Comparison of ENCODE assay signal across 33 cellular contexts in the genomic region with DNA sequence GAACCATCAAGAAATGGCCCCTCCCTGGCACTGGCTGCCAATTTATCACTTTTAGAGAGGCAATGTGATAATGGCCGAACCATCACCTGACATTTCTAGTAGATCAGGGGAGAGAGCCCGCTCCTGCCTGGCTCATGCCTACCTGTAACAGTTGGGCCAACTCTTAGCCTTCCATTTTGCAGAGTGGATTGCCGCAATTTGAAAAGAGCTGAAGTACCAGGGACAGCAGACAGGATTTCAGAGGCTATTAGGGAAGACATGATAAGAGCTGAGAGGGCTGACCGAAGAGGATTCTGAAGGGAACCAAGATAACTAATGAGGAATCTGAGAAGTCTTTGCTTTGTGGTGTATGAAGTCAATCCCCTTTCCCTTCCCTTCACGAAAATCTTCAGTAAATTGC.
"Had no signal": no experiment of that assay in that cellular context is flagged by ENCODE, and none has a peak within 500 bp of the region (broad histone marks: within the 10 kb centered on the region; RNA-seq: fewer than 3 reads in every experiment).

No MANE protein-coding gene starts in this region.

- H3K4me3 ChIP-seq: adrenal gland, body of pancreas, breast epithelium had no signal

- H3K36me3 Mint-ChIP-seq: activated CD4-positive, alpha-beta memory T cell treated with anti-CD3 and anti-CD28 coated beads for 36 hours; activated naive CD8-positive, alpha-beta T cell treated with anti-CD3 and anti-CD28 coated beads for 36 hours had no signal

- ATAC-seq: activated CD8-positive, alpha-beta T cell treated with anti-CD3 and anti-CD28 coated beads for 36 hours; activated naive CD4-positive, alpha-beta T cell treated with anti-CD3 and anti-CD28 coated beads, Interleukin-2, amount 50 U/mL, for 72 hours; activated T-cell treated with anti-CD3 and anti-CD28 coated beads, Interleukin-2, amount 50 U/mL, for 4 hours; activated T-cell treated with anti-CD3 and anti-CD28 coated beads, Interleukin-2, amount 50 U/mL, for 72 hours; activated T-helper 17 cell treated with anti-CD3 and anti-CD28 coated beads, Interleukin-2, amount 50 U/mL, for 72 hours; body of pancreas had no signal

- H3K27me3 Mint-ChIP-seq: activated B cell treated with CpG ODN at 0.5 μM for 24 hours; activated CD4-positive, alpha-beta memory T cell treated with anti-CD3 and anti-CD28 coated beads for 36 hours; activated naive CD8-positive, alpha-beta T cell treated with anti-CD3 and anti-CD28 coated beads for 36 hours; activated T-helper 17 cell treated with anti-CD3 and anti-CD28 coated beads, Interleukin-2, amount 50 U/mL, for 72 hours had no signal

- DNase-seq: activated B cell treated with CpG ODN at 0.5 μM for 24 hours; activated CD4-positive, alpha-beta memory T cell treated with anti-CD3 and anti-CD28 coated beads for 36 hours; activated CD4-positive, alpha-beta T cell treated with anti-CD3 and anti-CD28 coated beads for 4 hours; activated CD4-positive, alpha-beta T cell treated with anti-CD3 and anti-CD28 coated beads, Interleukin-2, amount 10 ng/mL, durations not matched to agents 24 days and 14 days; activated CD4-positive, alpha-beta T cell treated with anti-CD3 and anti-CD28 coated beads, Interleukin-2, amount 50 U/mL, for 1 hour; activated CD4-positive, alpha-beta T cell treated with anti-CD3 and anti-CD28 coated beads, Interleukin-2, amount 50 U/mL, for 4 hours; activated CD4-positive, CD25-positive, alpha-beta regulatory T cell treated with anti-CD3 and anti-CD28 coated beads, Interleukin-2, amount 50 U/mL, for 72 hours; activated CD8-positive, alpha-beta memory T cell treated with anti-CD3 and anti-CD28 coated beads, Interleukin-2, amount 50 U/mL, for 4 hours; activated CD8-positive, alpha-beta T cell treated with anti-CD3 and anti-CD28 coated beads for 36 hours; activated effector memory CD4-positive, alpha-beta T cell treated with anti-CD3 and anti-CD28 coated beads, Interleukin-2, amount 50 U/mL, for 16 hours; activated gamma-delta T cell treated with Interleukin-2 at 50 U/mL for 16 hours; activated naive CD4-positive, alpha-beta T cell; activated naive CD4-positive, alpha-beta T cell treated with anti-CD3 and anti-CD28 coated beads for 36 hours; activated naive CD4-positive, alpha-beta T cell treated with anti-CD3 and anti-CD28 coated beads, Interleukin-2, amount 50 U/mL, for 16 hours; activated naive CD8-positive, alpha-beta T cell treated with anti-CD3 and anti-CD28 coated beads for 36 hours; activated T-cell treated with anti-CD3 and anti-CD28 coated beads for 4 hours; activated T-cell treated with anti-CD3 and anti-CD28 coated beads, Interleukin-2, amount 50 U/mL, for 1 hour; activated T-cell treated with anti-CD3 and anti-CD28 coated beads, Interleukin-2, amount 50 U/mL, for 4 hours; activated T-cell treated with anti-CD3 and anti-CD28 coated beads, Interleukin-2, amount 50 U/mL, for 72 hours; adrenal gland; amniotic stem cell; aorta; body of pancreas; brain microvascular endothelial cell; central memory CD4-positive, alpha-beta T cell; T-helper 2 cell; T-helper 9 cell had no signal

- H3K27ac ChIP-seq: adrenal gland, body of pancreas, brain microvascular endothelial cell, breast epithelium, VCaP had no signal

- H3K4me3 Mint-ChIP-seq: activated B cell treated with CpG ODN at 0.5 μM for 24 hours; activated CD4-positive, alpha-beta memory T cell treated with anti-CD3 and anti-CD28 coated beads for 36 hours; activated CD4-positive, alpha-beta T cell treated with anti-CD3 and anti-CD28 coated beads, Interleukin-2, amount 10 ng/mL, durations not matched to agents 24 days and 14 days; activated CD8-positive, alpha-beta T cell treated with anti-CD3 and anti-CD28 coated beads for 36 hours; activated naive CD4-positive, alpha-beta T cell treated with anti-CD3 and anti-CD28 coated beads for 36 hours; activated naive CD8-positive, alpha-beta T cell treated with anti-CD3 and anti-CD28 coated beads for 36 hours; activated T-cell treated with anti-CD3 and anti-CD28 coated beads, Interleukin-2, amount 50 U/mL, for 4 hours; activated T-cell treated with anti-CD3 and anti-CD28 coated beads, Interleukin-2, amount 50 U/mL, for 72 hours; activated T-helper 1 cell treated with anti-CD3 and anti-CD28 coated beads, Interleukin-12 subunit alpha, Interleukin-12 subunit beta, Interleukin-2, Interleukin-4 antibody, amounts not matched to agents 30 ng/mL and 10 ng/mL and 1 ng/mL, durations not matched to agents 14 hours and 24 hours and 36 hours; activated T-helper 17 cell treated with anti-CD3 and anti-CD28 coated beads, Interleukin-2, amount 50 U/mL, for 72 hours; T-helper 2 cell treated with Interferon-gamma antibody and Interleukin-4, amounts not matched to agents 5 μg/mL and 100 μg/mL, for 36 hours had no signal

- H3K4me1 ChIP-seq: adrenal gland, body of pancreas, breast epithelium had no signal

- H3K27me3 ChIP-seq: adrenal gland, body of pancreas, brain microvascular endothelial cell, breast epithelium had no signal

- H3K9me3 Mint-ChIP-seq: activated B cell treated with CpG ODN at 0.5 μM for 24 hours; activated CD4-positive, alpha-beta memory T cell treated with anti-CD3 and anti-CD28 coated beads for 36 hours; activated CD4-positive, alpha-beta T cell treated with anti-CD3 and anti-CD28 coated beads, Interleukin-2, amount 10 ng/mL, durations not matched to agents 24 days and 14 days; activated CD8-positive, alpha-beta T cell treated with anti-CD3 and anti-CD28 coated beads for 36 hours; activated naive CD4-positive, alpha-beta T cell treated with anti-CD3 and anti-CD28 coated beads for 36 hours; activated naive CD8-positive, alpha-beta T cell treated with anti-CD3 and anti-CD28 coated beads for 36 hours; activated T-helper 17 cell treated with anti-CD3 and anti-CD28 coated beads, Interleukin-2, amount 50 U/mL, for 72 hours; T-helper 2 cell treated with Interferon-gamma antibody and Interleukin-4, amounts not matched to agents 5 μg/mL and 100 μg/mL, for 36 hours had no signal

- H3K27ac Mint-ChIP-seq: activated B cell treated with CpG ODN at 0.5 μM for 24 hours; activated CD4-positive, alpha-beta memory T cell treated with anti-CD3 and anti-CD28 coated beads for 36 hours; activated CD4-positive, alpha-beta T cell treated with anti-CD3 and anti-CD28 coated beads, Interleukin-2, amount 10 ng/mL, durations not matched to agents 24 days and 14 days; activated CD8-positive, alpha-beta T cell treated with anti-CD3 and anti-CD28 coated beads for 36 hours; activated naive CD4-positive, alpha-beta T cell treated with anti-CD3 and anti-CD28 coated beads for 36 hours; activated naive CD8-positive, alpha-beta T cell treated with anti-CD3 and anti-CD28 coated beads for 36 hours; activated T-cell treated with anti-CD3 and anti-CD28 coated beads, Interleukin-2, amount 50 U/mL, for 72 hours; activated T-helper 1 cell treated with anti-CD3 and anti-CD28 coated beads, Interleukin-12 subunit alpha, Interleukin-12 subunit beta, Interleukin-2, Interleukin-4 antibody, amounts not matched to agents 30 ng/mL and 10 ng/mL and 1 ng/mL, durations not matched to agents 14 hours and 24 hours and 36 hours; activated T-helper 17 cell treated with anti-CD3 and anti-CD28 coated beads, Interleukin-2, amount 50 U/mL, for 72 hours; T-helper 2 cell treated with Interferon-gamma antibody and Interleukin-4, amounts not matched to agents 5 μg/mL and 100 μg/mL, for 36 hours had no signal

- H3K36me3 ChIP-seq: adrenal gland, brain microvascular endothelial cell, breast epithelium had no signal

- H3K4me1 Mint-ChIP-seq: activated B cell treated with CpG ODN at 0.5 μM for 24 hours; activated naive CD8-positive, alpha-beta T cell treated with anti-CD3 and anti-CD28 coated beads for 36 hours; activated T-helper 17 cell treated with anti-CD3 and anti-CD28 coated beads, Interleukin-2, amount 50 U/mL, for 72 hours had no signal

- H3K9me3 ChIP-seq: adrenal gland, body of pancreas, breast epithelium had no signal
